9 cellular contexts compared by ENCODE assay signal in genomic region chr1:110874303-110875215, GRCh38. TPM values are rescaled to one million over a fixed set of nuclear protein-coding genes. Genes with fewer than 3 reads are reported as not detected.
A peak's percentile ranks its signal among the peaks of the same experiment; 100 is the strongest.
DNase-seq lines count a peak whose midpoint lies in the region; ATAC-seq, FAIRE-seq and TF ChIP-seq lines count a peak whose summit lies in the region.
"Had no signal": no experiment of that assay in that cellular context is flagged by ENCODE, and none has a peak within 500 bp of the region (broad histone marks: within the 10 kb centered on the region; RNA-seq: fewer than 3 reads in every experiment).

No MANE protein-coding gene starts in this region.

- no peak overlapping the region for H2BK15ac ChIP-seq in neuronal stem cell (ENCODE audit: low read length)

- H3K36me3 Mint-ChIP-seq in MCF 10A (ENCODE audit: insufficient read depth, unreplicated experiment), result no peaks in the 10 kb centered on the region

- H2BK5ac ChIP-seq in neuronal stem cell (ENCODE audit: low read length), result no peak overlapping the region

- H3K4me2 ChIP-seq in SU-DHL-6 (ENCODE audit: low read depth, low read length, poor library complexity, severe bottlenecking), result peak overlapping the region; percentile 85
- H3K4me2 ChIP-seq in neuronal stem cell (ENCODE audit: insufficient read depth, low read length, poor library complexity, severe bottlenecking), result no peak overlapping the region

- H2AFZ ChIP-seq in SU-DHL-6 (ENCODE audit: low read depth, low read length, severe bottlenecking) (no peak overlapping the region), neuronal stem cell (ENCODE audit: low read length) (no peak overlapping the region)

- CTCF ChIA-PET in MCF 10A (lab: Yijun Ruan, JAX), result interaction anchor here (0.7 to 1.0 kb wide), 2 partner anchors 93 to 999 kb away, joined by 3 read pairs; no protein-coding TSS in a partner anchor

- H3K4me3 Mint-ChIP-seq in MCF 10A (ENCODE audit: unreplicated experiment), result no peak overlapping the region

- H3K9me3 Mint-ChIP-seq in MCF 10A (ENCODE audit: unreplicated experiment), result no peaks in the 10 kb centered on the region

- no peak overlapping the region for H4K91ac ChIP-seq in neuronal stem cell (ENCODE audit: low read depth, low read length, poor library complexity)

- peaks cover 21% of the 10 kb centered on the region; the same call in 1 of the 2 replicates for H4K20me1 ChIP-seq in SU-DHL-6 (ENCODE audit: low read depth, low read length)

- peak overlapping the region in 1 of 2 donors; percentile 33 for H3K27ac ChIP-seq in breast epithelium
- peak overlapping the region; percentile 97 for H3K27ac ChIP-seq in SU-DHL-6 (ENCODE audit: low read depth, low read length)
- no peak overlapping the region for H3K27ac ChIP-seq in kidney (ENCODE audit: low read depth in 2 of 2, low read length in 2 of 2)
- H3K27ac ChIP-seq in upper lobe of left lung, result peak overlapping the region; percentile 73 to 85 (median 83)
- no peak overlapping the region for H3K27ac ChIP-seq in neuronal stem cell (replicated peaks; ENCODE audit: low read length)

- H2BK12ac ChIP-seq in neuronal stem cell (ENCODE audit: low read length), result no peak overlapping the region

- H3K4me3 ChIP-seq in breast epithelium (peak overlapping the region; percentile 22 to 36 (median 33)), SU-DHL-6 (ENCODE audit: insufficient read depth, low read length, poor library complexity, severe bottlenecking) (peak overlapping the region; percentile 96), kidney (ENCODE audit: low read length in 2 of 2) (peak overlapping the region; percentile 15 to 20), upper lobe of left lung (peak overlapping the region in 3 of 4 donors; percentile 37 to 49 (median 43)), neuronal stem cell (ENCODE audit: low read length in 2 of 2) (no peak overlapping the region)

- H3K18ac ChIP-seq in neuronal stem cell (ENCODE audit: low read length), result no peak overlapping the region

- BruUV-seq in MCF 10A (replicated peaks; lab: Mats Ljungman, UMichigan), result no TSS peak

- H3K4me1 ChIP-seq in breast epithelium (no peaks in the 10 kb centered on the region), kidney (ENCODE audit: control insufficient read depth in 1 of 2, insufficient read depth in 1 of 2, low read depth in 1 of 2, low read length in 2 of 2) (no peaks in the 10 kb centered on the region), upper lobe of left lung (no peaks in the 10 kb centered on the region), neuronal stem cell (ENCODE audit: control insufficient read depth in 2 of 2, insufficient read depth in 1 of 2, low read depth in 1 of 2, low read length in 2 of 2) (no peaks in the 10 kb centered on the region)

- H3K4me1 Mint-ChIP-seq in MCF 10A (ENCODE audit: insufficient read depth, unreplicated experiment), result no peaks in the 10 kb centered on the region

- no peak overlapping the region for H2BK120ac ChIP-seq in neuronal stem cell (ENCODE audit: low read depth, low read length)

- 28 to 30% methylated on average over 3 of the region's 3 CpGs for WGBS in upper lobe of left lung, 2 donors
- no CpG with 5 or more reads among the region's 3 CpGs for whole genome bisulfite sequencing in neuronal stem cell (ENCODE audit: extremely low coverage in 2 of 2, insufficient read length in 2 of 2, insufficient replicate concordance in 1 of 2), 2 donors

- TF ChIP-seq EP300 in upper lobe of left lung (IDR thresholded peaks at IDR 0.05), result no peak

- peak overlapping the region; percentile 91 for H3K9ac ChIP-seq in SU-DHL-6 (ENCODE audit: low read length)
- no peak overlapping the region for H3K9ac ChIP-seq in kidney (ENCODE audit: low read length in 2 of 2)
- H3K9ac ChIP-seq in neuronal stem cell (ENCODE audit: low read depth, low read length, poor library complexity), result no peak overlapping the region

- peaks cover 66% of the 10 kb centered on the region for H3K79me2 ChIP-seq in SU-DHL-6 (ENCODE audit: insufficient read depth, low read length)

- no peak overlapping the region for H3K23ac ChIP-seq in neuronal stem cell (ENCODE audit: low read depth, low read length, poor library complexity)

- H3K4ac ChIP-seq in neuronal stem cell (ENCODE audit: low read length), result no peak overlapping the region

- H3K9me2 ChIP-seq in SU-DHL-6 (replicated peaks; ENCODE audit: insufficient read depth, low read length), result no peaks in the 10 kb centered on the region

- no peaks in the 10 kb centered on the region for H3K27me3 Mint-ChIP-seq in MCF 10A (ENCODE audit: insufficient read depth, unreplicated experiment)

- intact Hi-C loops in breast epithelium (cut with DNase I; ENCODE audit: low total_unique reads) (no loop called here), MCF 10A (cut with micrococcal nuclease) (no loop called here), kidney (cut with DNase I) (no loop called here)

- no peak overlapping the region for H4K8ac ChIP-seq in neuronal stem cell (ENCODE audit: low read depth, low read length)

- H3K27me3 ChIP-seq in breast epithelium, result no peaks in the 10 kb centered on the region
- H3K27me3 ChIP-seq in SU-DHL-6 (ENCODE audit: low read length), result no peaks in the 10 kb centered on the region
- H3K27me3 ChIP-seq in upper lobe of left lung, result no peaks in the 10 kb centered on the region
- H3K27me3 ChIP-seq in neuronal stem cell (ENCODE audit: control insufficient read depth in 3 of 3, insufficient read depth in 3 of 3, low read depth in 1 of 3, low read length in 3 of 3), result peaks cover 0 to 3% (median 0%) of the 10 kb centered on the region in 3 experiments

- ATAC-seq in upper lobe of left lung (ENCODE audit: low FRiP score in 2 of 2) (peak; percentile 15 to 62), GM21515 (IDR thresholded peaks at IDR 0.05; ENCODE audit: unreplicated experiment) (no peak)

- FAIRE-seq in kidney (lab: Jason Lieb, UNC), result no peak

- H3K36me3 ChIP-seq in breast epithelium (no peaks in the 10 kb centered on the region), SU-DHL-6 (ENCODE audit: low read length) (peaks cover 17% of the 10 kb centered on the region), kidney (ENCODE audit: control insufficient read depth in 1 of 2, insufficient read depth in 2 of 2, low read length in 2 of 2) (no peaks in the 10 kb centered on the region), upper lobe of left lung (no peaks in the 10 kb centered on the region), neuronal stem cell (replicated peaks in 1 of 2; ENCODE audit: control insufficient read depth in 2 of 2, insufficient read depth in 2 of 2, low read length in 2 of 2) (no peaks in the 10 kb centered on the region)

- H3K14ac ChIP-seq in neuronal stem cell (ENCODE audit: low read length), result no peak overlapping the region

- no peaks in the 10 kb centered on the region for H3K9me3 ChIP-seq in breast epithelium
- H3K9me3 ChIP-seq in SU-DHL-6 (ENCODE audit: insufficient read depth, low read length), result no peaks in the 10 kb centered on the region
- H3K9me3 ChIP-seq in kidney (ENCODE audit: control insufficient read depth in 1 of 2, low read length in 2 of 2), result no peaks in the 10 kb centered on the region
- H3K9me3 ChIP-seq in upper lobe of left lung, result no peaks in the 10 kb centered on the region
- H3K9me3 ChIP-seq in neuronal stem cell (replicated peaks in 1 of 2; ENCODE audit: control insufficient read depth in 2 of 2, insufficient read depth in 1 of 2, low read depth in 1 of 2, low read length in 2 of 2), result peaks cover 0 to 2% of the 10 kb centered on the region in 2 donors

- no peak for DNase-seq in breast epithelium (ENCODE audit: low spot score in 2 of 2)
- no peak for DNase-seq in MCF 10A (ENCODE audit: unreplicated experiment)
- DNase-seq in kidney, result no peak
- DNase-seq in upper lobe of left lung, result no peak
- no peak for DNase-seq in neuronal stem cell (ENCODE audit: low spot score)
- no peak for DNase-seq in H4 (ENCODE audit: low spot score)
- DNase-seq: NCI-H69 had no signal

- peaks cover 55% of the 10 kb centered on the region for H3F3A ChIP-seq in SU-DHL-6 (ENCODE audit: insufficient read depth)

- H2AK5ac ChIP-seq in neuronal stem cell (ENCODE audit: low read depth, low read length), result no peak overlapping the region

- H3K27ac Mint-ChIP-seq in MCF 10A (ENCODE audit: low read depth, unreplicated experiment), result no peak overlapping the region

- TF ChIP-seq POLR2A in breast epithelium (IDR thresholded peaks at IDR 0.05) (no peak), upper lobe of left lung (IDR thresholded peaks at IDR 0.05) (no peak)

- H3K79me1 ChIP-seq in neuronal stem cell (ENCODE audit: low read depth, low read length), result no peaks in the 10 kb centered on the region

- no peak for TF ChIP-seq CTCF in breast epithelium (IDR thresholded peaks at IDR 0.05)
- TF ChIP-seq CTCF in MCF 10A (IDR thresholded peaks at IDR 0.05; ENCODE audit: unreplicated experiment), result no peak
- TF ChIP-seq CTCF in SU-DHL-6 (IDR thresholded peaks at IDR 0.05; ENCODE audit: insufficient read depth, low read length, poor library complexity, severe bottlenecking), result no peak
- TF ChIP-seq CTCF in kidney (IDR thresholded peaks at IDR 0.05; ENCODE audit: borderline replicate concordance, extremely low read depth, insufficient read depth), result no peak
- no peak for TF ChIP-seq CTCF in upper lobe of left lung (IDR thresholded peaks at IDR 0.05)

- POLR2A ChIA-PET in MCF 10A (lab: Yijun Ruan, JAX), result no interaction called here

RNA-seq across cellular contexts. Expression of gene CD53, which starts 1.6 kb away (rescaled TPM):
- 10 to 100 TPM; 36.1 to 72.6 (median 50.2) TPM for total RNA-seq in breast epithelium
- not detected in 2 replicates for total RNA-seq in MCF 10A (2022)
- total RNA-seq in kidney, result 70.9 TPM
- 10.7 TPM for polyA plus RNA-seq in kidney (ENCODE audit: insufficient read depth, low read depth, low replicate concordance)
- total RNA-seq in upper lobe of left lung, result 100 to 1,000 TPM in 4 of 6 donors, 10 to 100 TPM in 2; 80.7 to 181 (median 129) TPM
- polyA plus RNA-seq in neuronal stem cell (2013, experiment 1 of 2), result not detected
- polyA plus RNA-seq in neuronal stem cell (2013, experiment 2 of 2), result not detected
- 0.08 and 0.35 TPM in 2 replicates for total RNA-seq in H4 (2014; rRNA removed; shearing (Covaris generic))

Comparison
In these comparisons a context has a peak if more than half of its experiments do, and no peak if none do; other contexts are left out.
1. RNA of gene CD53, which starts 1.6 kb away (total RNA-seq): 80.7 to 181 TPM in upper lobe of left lung, 70.9 TPM in kidney (single experiment) and 36.1 to 72.6 TPM in breast epithelium; 0.08 to 0.35 TPM in H4 and not detected in MCF 10A; every median in the first group is over 10 times any median in the second.
2. H3K27ac ChIP-seq: peak in SU-DHL-6 (single experiment) and upper lobe of left lung (4 of 4); none in kidney (0 of 2) and neuronal stem cell (single experiment).
3. H3K4me3 ChIP-seq: peak in breast epithelium (3 of 3), SU-DHL-6 (single experiment), kidney (2 of 2) and upper lobe of left lung (3 of 4); none in neuronal stem cell (0 of 2).